Comparison of ENCODE assay signal across 22 cellular contexts in the genomic region with DNA sequence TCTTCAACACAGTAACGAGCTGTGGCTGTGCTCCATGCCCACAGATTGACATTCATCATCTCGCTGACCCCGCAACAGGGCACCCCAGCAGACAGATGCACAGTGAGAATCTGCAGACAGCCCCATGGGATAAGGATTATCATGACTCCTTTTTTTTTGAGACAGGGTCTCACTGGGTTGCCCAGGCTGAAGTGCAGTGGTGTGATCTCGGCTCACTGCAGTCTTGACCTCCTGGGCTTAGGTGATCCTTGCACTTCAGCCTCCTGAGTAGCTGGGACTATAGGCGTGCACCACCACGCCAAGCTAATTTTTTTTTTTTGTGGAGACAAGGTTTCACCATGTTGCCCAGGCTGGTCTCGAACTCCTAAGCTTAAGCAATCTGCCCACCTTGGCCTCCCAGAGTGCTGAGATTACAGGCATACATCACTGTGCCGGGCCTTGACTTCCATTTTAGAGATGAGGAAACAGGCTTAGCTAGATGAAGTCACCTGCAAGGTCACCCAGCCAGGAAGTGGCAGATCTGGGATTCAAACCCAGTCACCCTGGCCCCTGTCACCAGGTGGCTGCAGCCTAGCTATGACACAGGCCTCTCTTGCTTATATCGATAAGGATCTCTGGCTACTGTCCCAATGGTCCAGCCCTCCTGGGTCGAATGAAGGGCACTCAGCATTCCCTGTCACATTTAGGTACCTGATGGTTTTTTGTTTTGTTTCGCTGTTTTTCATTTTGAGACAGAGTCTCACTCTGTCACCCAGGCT. TPM values are rescaled to one million over a fixed set of nuclear protein-coding genes. Genes with fewer than 3 reads are reported as not detected.
A peak's percentile ranks its signal among the peaks of the same experiment; 100 is the strongest.
DNase-seq lines count a peak whose midpoint lies in the region; ATAC-seq, FAIRE-seq and TF ChIP-seq lines count a peak whose summit lies in the region.
"Had no signal": no experiment of that assay in that cellular context is flagged by ENCODE, and none has a peak within 500 bp of the region (broad histone marks: within the 10 kb centered on the region; RNA-seq: fewer than 3 reads in every experiment).

No MANE protein-coding gene starts in this region.

- no peaks in the 10 kb centered on the region for H3K36me3 ChIP-seq in SK-N-SH (replicated peaks in 1 of 2; ENCODE audit: control insufficient read depth in 1 of 2, insufficient read depth in 2 of 2, low read length in 1 of 2)
- no peaks in the 10 kb centered on the region for H3K36me3 ChIP-seq in HEK293 (ENCODE audit: control insufficient read depth in 2 of 2, insufficient read depth in 1 of 2, low read length in 2 of 2)
- H3K36me3 ChIP-seq in parathyroid adenoma (ENCODE audit: control insufficient read depth, insufficient read depth, low read length), result no peaks in the 10 kb centered on the region
- H3K36me3 ChIP-seq: BE2C had no signal

- H3K4me3 Mint-ChIP-seq in glutamatergic neuron (ENCODE audit: unreplicated experiment), result peak overlapping the region; percentile 42
- H3K4me3 Mint-ChIP-seq: CD8-positive, alpha-beta memory T cell had no signal

- 81% methylated on average over 11 of the region's 11 CpGs for WGBS in SK-N-SH (ENCODE audit: low lambda C conversion rate)

- CTCF ChIA-PET in SK-N-SH (lab: Yijun Ruan, JAX), result interaction anchor here (1.4 to 1.7 kb wide), 3 partner anchors 44 to 76 kb away, joined by 3 to 9 read pairs (median 3); no protein-coding TSS in a partner anchor
- CTCF ChIA-PET in HEK293 (lab: Yijun Ruan, JAX), result interaction anchor here (0.7 to 1.0 kb wide), 3 partner anchors 19 to 1550 kb away, joined by 3 to 5 read pairs (median 3); no protein-coding TSS in a partner anchor

- no peak for TF ChIP-seq EP300 in SK-N-SH (IDR thresholded peaks at IDR 0.05; ENCODE audit: borderline replicate concordance in 1 of 2, low read depth in 1 of 2, low read length in 1 of 2)

- ATAC-seq in SK-N-SH treated with all-trans-retinoic acid at 6 μM for 48 hours, result no peak
- no peak for ATAC-seq in HG02642 (IDR thresholded peaks at IDR 0.05; ENCODE audit: poor library complexity, unreplicated experiment)
- ATAC-seq: Panc1, Right ventricle myocardium inferior had no signal

- H3K4me3 ChIP-seq in SK-N-SH (ENCODE audit: low read depth in 2 of 2, low read length in 1 of 2) (no peak overlapping the region), HEK293 (ENCODE audit: low read depth, low read length) (no peak overlapping the region), parathyroid adenoma (ENCODE audit: low read depth, low read length) (no peak overlapping the region)

- H3K79me2 ChIP-seq in SK-N-SH (ENCODE audit: insufficient read depth) (no peaks in the 10 kb centered on the region), parathyroid adenoma (no peaks in the 10 kb centered on the region)

- H4K20me1 ChIP-seq in SK-N-SH (ENCODE audit: insufficient read depth), result no peaks in the 10 kb centered on the region

- FAIRE-seq in frontal cortex (lab: Jason Lieb, UNC), result no peak
- FAIRE-seq: D721Med, G401.6, GM18507 had no signal

- no peaks in the 10 kb centered on the region for H3F3A ChIP-seq in SK-N-SH (replicated peaks; ENCODE audit: insufficient read depth)

- H3K27ac ChIP-seq in SK-N-SH (ENCODE audit: low read depth in 2 of 2, low read length in 1 of 2) (no peak overlapping the region), HEK293 (ENCODE audit: extremely low read depth, low read depth, low read length) (no peak overlapping the region), parathyroid adenoma (peak overlapping the region; percentile 71), substantia nigra (ENCODE audit: low read depth, low read length, poor library complexity, severe bottlenecking) (no peak overlapping the region)

- H3K27me3 Mint-ChIP-seq in glutamatergic neuron (ENCODE audit: unreplicated experiment), result no peaks in the 10 kb centered on the region

- no peaks in the 10 kb centered on the region for H3K9me3 ChIP-seq in SK-N-SH
- H3K9me3 ChIP-seq in HEK293 (ENCODE audit: control insufficient read depth, insufficient read depth, low read depth, low read length), result no peaks in the 10 kb centered on the region
- H3K9me3 ChIP-seq in parathyroid adenoma (ENCODE audit: control insufficient read depth, low read length), result no peaks in the 10 kb centered on the region
- H3K9me3 ChIP-seq: BE2C had no signal

- TF ChIP-seq RAD21 in SK-N-SH (IDR thresholded peaks at IDR 0.05; ENCODE audit: low read length), result no peak

- no peak overlapping the region for H3K4me2 ChIP-seq in SK-N-SH
- peak overlapping the region; percentile 28 for H3K4me2 ChIP-seq in parathyroid adenoma (ENCODE audit: low read length)

- H3K27ac Mint-ChIP-seq in glutamatergic neuron (ENCODE audit: unreplicated experiment), result no peak overlapping the region

- TF ChIP-seq CTCF in SK-N-SH (IDR thresholded peaks at IDR 0.05) (no peak), HEK293 (tag by site-specific recombination; IDR thresholded peaks at IDR 0.05) (no peak), glutamatergic neuron (IDR thresholded peaks at IDR 0.05; ENCODE audit: partially characterized antibody, unreplicated experiment) (no peak), parathyroid adenoma (IDR thresholded peaks at IDR 0.05) (no peak)

- DNase-seq in SK-N-SH (peak; percentile 64), glutamatergic neuron (no peak), frontal cortex (ENCODE audit: low spot score in 2 of 2) (no peak), substantia nigra (lab: John Stamatoyannopoulos, UW) (no peak)
- DNase-seq: 8988T; BE2C; CD8-positive, alpha-beta memory T cell; DND-41; NCI-H1048; NCI-H1436 treated with DMSO at 0.1 percent for 48 hours; NCI-H2081; NCI-H510A; NCI-H774 had no signal

- H3K4me1 ChIP-seq in SK-N-SH (ENCODE audit: control insufficient read depth in 1 of 2, insufficient read depth in 2 of 2, low read depth in 1 of 2, low read length in 1 of 2) (peaks cover 0 to 4% of the 10 kb centered on the region in 2 experiments; a peak in 1 of 4 replicates), HEK293 (ENCODE audit: control insufficient read depth, insufficient read depth, low read length) (no peaks in the 10 kb centered on the region), parathyroid adenoma (peaks cover 25% of the 10 kb centered on the region)

- H2AFZ ChIP-seq in SK-N-SH (ENCODE audit: low read depth) (no peak overlapping the region), parathyroid adenoma (no peak overlapping the region)

- POLR2A ChIA-PET in SK-N-SH (lab: Yijun Ruan, JAX) (interaction anchor here (3.2 kb wide), 1 partner anchor 24 kb away, joined by 13 read pairs; a partner anchor contains a TSS), HEK293 (lab: Yijun Ruan, JAX) (no interaction called here)

- peaks cover 4% of the 10 kb centered on the region for H3K9me3 Mint-ChIP-seq in glutamatergic neuron (ENCODE audit: unreplicated experiment)
- H3K9me3 Mint-ChIP-seq: CD8-positive, alpha-beta memory T cell had no signal

- no peak overlapping the region for H3K9ac ChIP-seq in SK-N-SH
- no peak overlapping the region for H3K9ac ChIP-seq in parathyroid adenoma

- H3K36me3 Mint-ChIP-seq in glutamatergic neuron (ENCODE audit: unreplicated experiment), result no peaks in the 10 kb centered on the region
- H3K36me3 Mint-ChIP-seq: CD8-positive, alpha-beta memory T cell had no signal

- H3K9me2 ChIP-seq in SK-N-SH, result no peaks in the 10 kb centered on the region

- H3K27me3 ChIP-seq in SK-N-SH (ENCODE audit: insufficient read depth) (peaks cover 11% of the 10 kb centered on the region; the same call in 1 of the 2 replicates), parathyroid adenoma (ENCODE audit: control insufficient read depth, insufficient read depth, low read length) (no peaks in the 10 kb centered on the region)

- peaks cover 2% of the 10 kb centered on the region for H3K4me1 Mint-ChIP-seq in glutamatergic neuron (ENCODE audit: low read depth, unreplicated experiment)

TF ChIP-seq in SK-N-SH, 30 proteins besides CTCF, POLR2A, EP300 and RAD21 (continues in another document):
- TF ChIP-seq JUND (IDR thresholded peaks at IDR 0.05), result no peak
- TF ChIP-seq, protein P1, sequence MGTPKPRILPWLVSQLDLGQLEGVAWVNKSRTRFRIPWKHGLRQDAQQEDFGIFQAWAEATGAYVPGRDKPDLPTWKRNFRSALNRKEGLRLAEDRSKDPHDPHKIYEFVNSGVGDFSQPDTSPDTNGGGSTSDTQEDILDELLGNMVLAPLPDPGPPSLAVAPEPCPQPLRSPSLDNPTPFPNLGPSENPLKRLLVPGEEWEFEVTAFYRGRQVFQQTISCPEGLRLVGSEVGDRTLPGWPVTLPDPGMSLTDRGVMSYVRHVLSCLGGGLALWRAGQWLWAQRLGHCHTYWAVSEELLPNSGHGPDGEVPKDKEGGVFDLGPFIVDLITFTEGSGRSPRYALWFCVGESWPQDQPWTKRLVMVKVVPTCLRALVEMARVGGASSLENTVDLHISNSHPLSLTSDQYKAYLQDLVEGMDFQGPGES (IDR thresholded peaks at IDR 0.05; ENCODE audit: low read depth, low read length), result no peak

TF ChIP-seq in SK-N-SH treated with all-trans-retinoic acid at 6 μM for 48 hours, 23 proteins besides CTCF, POLR2A, EP300 and RAD21 (continues in another document):
- TF ChIP-seq ZNF8 (CRISPR knock-in tag; IDR thresholded peaks at IDR 0.05), result no peak

TF ChIP-seq in HEK293, 187 proteins besides CTCF, POLR2A, EP300 and RAD21:
- TF ChIP-seq ZNF121 (tag by site-specific recombination; IDR thresholded peaks at IDR 0.05) (peak; percentile 70; the same call in 1 of the 2 replicates), HOXC10 (CRISPR knock-in tag; IDR thresholded peaks at IDR 0.05) (no peak)

RNA-seq across cellular contexts. Expression of a gene that starts 5.1 kb away (rescaled TPM):
- 0.26 and 0.50 TPM in 2 replicates for polyA plus RNA-seq in SK-N-SH (2012; rRNA removed)
- 0.28 and 0.45 TPM in 2 replicates for polyA plus RNA-seq in SK-N-SH (2012; cell fraction: cytosol; rRNA removed)
- 0.24 and 0.38 TPM in 2 replicates for polyA plus RNA-seq in SK-N-SH (2012; cell fraction: nucleus; rRNA removed)
- 16.7 TPM for total RNA-seq in glutamatergic neuron (ENCODE audit: unreplicated experiment)
- total RNA-seq in frontal cortex, result 16.3 TPM
- polyA plus RNA-seq: CD8-positive, alpha-beta memory T cell had no signal

RNA-seq across cellular contexts. Expression of a gene that starts 24.0 kb away (rescaled TPM):
- polyA plus RNA-seq in SK-N-SH (2012; rRNA removed), result 7.6 and 8.0 TPM in 2 replicates
- 3.6 and 4.9 TPM in 2 replicates for polyA plus RNA-seq in SK-N-SH (2012; cell fraction: cytosol; rRNA removed)
- polyA plus RNA-seq in SK-N-SH (2012; cell fraction: nucleus; rRNA removed), result 19.0 and 24.8 TPM in 2 replicates
- total RNA-seq in glutamatergic neuron (ENCODE audit: unreplicated experiment) (56.5 TPM), frontal cortex (9.0 TPM)
